ENCODE assay signal across 9 cellular contexts in the genomic region with DNA sequence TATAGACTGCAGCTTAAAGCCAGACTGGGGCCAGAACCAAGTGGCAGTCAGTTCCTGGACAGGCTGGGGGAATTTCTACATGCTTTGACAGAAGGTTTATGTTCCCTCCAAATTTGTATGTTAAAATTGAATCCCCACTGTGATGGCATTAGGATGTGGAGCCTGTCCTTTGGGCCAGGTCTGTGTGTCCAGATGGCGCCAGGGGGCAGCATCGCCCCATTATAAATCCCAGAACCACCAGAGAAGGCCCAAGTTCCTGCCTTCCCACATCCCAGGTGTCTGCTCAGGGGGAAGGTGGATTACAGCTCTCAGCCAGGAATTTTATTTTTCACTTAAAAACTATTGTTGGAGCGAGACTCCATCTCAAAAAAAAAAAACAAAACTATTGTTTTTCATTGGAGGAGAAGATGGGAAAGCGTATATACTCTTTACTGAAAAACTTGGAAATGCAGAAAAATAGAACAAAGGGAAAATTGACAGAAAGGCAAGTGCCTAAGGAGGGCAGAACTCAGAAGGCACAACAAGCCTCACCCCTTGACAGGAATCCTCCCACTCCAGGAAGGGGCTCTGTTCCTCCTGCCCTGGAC. TPM values are rescaled to one million over a fixed set of nuclear protein-coding genes. Genes with fewer than 3 reads are reported as not detected.
A peak's percentile ranks its signal among the peaks of the same experiment; 100 is the strongest.
DNase-seq lines count a peak whose midpoint lies in the region; ATAC-seq, FAIRE-seq and TF ChIP-seq lines count a peak whose summit lies in the region.
"Had no signal": no experiment of that assay in that cellular context is flagged by ENCODE, and none has a peak within 500 bp of the region (broad histone marks: within the 10 kb centered on the region; RNA-seq: fewer than 3 reads in every experiment).

No MANE protein-coding gene starts in this region.

- no peaks in the 10 kb centered on the region for H4K20me1 ChIP-seq in HepG2 (ENCODE audit: insufficient read depth, low read length)

- no TSS peak for BruUV-seq in HepG2 (replicated peaks; lab: Mats Ljungman, UMichigan)

- DNase-seq in BJ (ENCODE audit: low read depth) (no peak), NCI-H146 treated with DMSO at 0.1 percent for 48 hours (lab: John Stamatoyannopoulos, UW; ENCODE audit: unreplicated experiment) (peak; percentile 1), T-helper 9 cell (peak; percentile 37), HepG2 (ENCODE audit: low spot score) (peak; percentile 53), tibial artery (no peak)
- DNase-seq in central memory CD8-positive, alpha-beta T cell (ENCODE audit: low spot score in 2 of 2) = no peak

- ATAC-seq in GM18907 (IDR thresholded peaks at IDR 0.05; ENCODE audit: unreplicated experiment) = peak; percentile 36
- ATAC-seq in central memory CD8-positive, alpha-beta T cell (replicated peaks; ENCODE audit: extremely low read depth, poor library complexity, severe bottlenecking) = no peak
- peak; percentile 83 for ATAC-seq in HepG2
- no peak for ATAC-seq in GM19452 (IDR thresholded peaks at IDR 0.05; ENCODE audit: unreplicated experiment)

- TF ChIP-seq CTCF in BJ (IDR thresholded peaks at IDR 0.05; ENCODE audit: insufficient read depth, low read depth, low read length) = peak; percentile 69
- peak; percentile 74 for TF ChIP-seq CTCF in HepG2 (CRISPR knock-in tag; IDR thresholded peaks at IDR 0.05)
- TF ChIP-seq CTCF in tibial artery (IDR thresholded peaks at IDR 0.05) = peak; percentile 30 to 32

- POLR2A ChIA-PET in BJ (lab: Charles Lee) (interaction anchor here (0.6 to 0.7 kb wide), 2 partner anchors 24 to 1940 kb away, joined by 3 to 10 read pairs; no protein-coding TSS in a partner anchor), HepG2 (lab: Yijun Ruan, JAX) (no interaction called here)

- peaks cover 26% of the 10 kb centered on the region for H3K4me1 Mint-ChIP-seq in central memory CD8-positive, alpha-beta T cell

- in situ Hi-C loops in HepG2 (cut with HindIII; ENCODE audit: extremely low pct_ligation_motif_present, low pct_unique_long_range_greater_than_20kb) = no loop called here

- TF ChIP-seq RAD21 in HepG2 (CRISPR knock-in tag; IDR thresholded peaks at IDR 0.05) = peak; percentile 54

- TF ChIP-seq EP300 in HepG2 (IDR thresholded peaks at IDR 0.05; ENCODE audit: low read depth in 2 of 2, low read length in 2 of 2) = no peak
- no peak for TF ChIP-seq EP300 in HepG2 (CRISPR knock-in tag; IDR thresholded peaks at IDR 0.05; ENCODE audit: borderline replicate concordance)

- no peak overlapping the region for H3K9ac ChIP-seq in HepG2 (ENCODE audit: insufficient read depth, low read depth, low read length)

- H3K36me3 ChIP-seq in BJ (ENCODE audit: control insufficient read depth, insufficient read depth, low read length) = no peaks in the 10 kb centered on the region
- H3K36me3 ChIP-seq in HepG2 (replicated peaks in 1 of 2; ENCODE audit: control insufficient read depth in 1 of 2, insufficient read depth in 2 of 2, low read length in 2 of 2) = no peaks in the 10 kb centered on the region
- no peaks in the 10 kb centered on the region for H3K36me3 ChIP-seq in tibial artery

- H3K9me3 ChIP-seq in HepG2 (ENCODE audit: low read length) (no peaks in the 10 kb centered on the region), tibial artery (no peaks in the 10 kb centered on the region)

- H3K4me3 ChIP-seq in BJ (ENCODE audit: low read depth, low read length) (no peak overlapping the region), HepG2 (replicated peaks in 1 of 3; ENCODE audit: insufficient read depth in 1 of 3, low read depth in 2 of 3, low read length in 3 of 3) (no peak overlapping the region), tibial artery (no peak overlapping the region)

- no peaks in the 10 kb centered on the region for H3K9me3 Mint-ChIP-seq in central memory CD8-positive, alpha-beta T cell

- no peak overlapping the region for H3K4me2 ChIP-seq in HepG2 (ENCODE audit: low read depth, low read length)

- H3K79me2 ChIP-seq in HepG2 (ENCODE audit: insufficient read depth, low read length) = no peaks in the 10 kb centered on the region

- no peak overlapping the region for H3K4me3 Mint-ChIP-seq in central memory CD8-positive, alpha-beta T cell

- no peak overlapping the region for H2AFZ ChIP-seq in HepG2 (ENCODE audit: low read length)

- peak; percentile 73 for FAIRE-seq in HepG2 (lab: Jason Lieb, UNC)

- CTCF ChIA-PET in BJ (lab: Yijun Ruan, JAX) = interaction anchor here (0.6 to 4.6 kb wide), 33 partner anchors 9 to 479 kb away, joined by 3 to 33 read pairs (median 6); a partner anchor contains a TSS
- CTCF ChIA-PET in HepG2 (lab: Yijun Ruan, JAX; ENCODE audit: low intra/inter-chr PET ratio, low total read pairs) = interaction anchor here (2.1 kb wide), 1 partner anchor 69 kb away, joined by 25 read pairs; no protein-coding TSS in a partner anchor

- H3K27me3 ChIP-seq in BJ (ENCODE audit: control insufficient read depth, insufficient read depth, low read length) (no peaks in the 10 kb centered on the region), HepG2 (ENCODE audit: control insufficient read depth in 1 of 2, insufficient read depth in 2 of 2, low read length in 2 of 2) (peaks cover 4 to 31% of the 10 kb centered on the region in 2 experiments; a peak in 3 of 5 replicates), tibial artery (no peaks in the 10 kb centered on the region)

- peaks cover 9% of the 10 kb centered on the region for H3K4me1 ChIP-seq in HepG2 (ENCODE audit: insufficient read depth, low read length)
- no peaks in the 10 kb centered on the region for H3K4me1 ChIP-seq in tibial artery

- TF ChIP-seq POLR2A in HepG2 (IDR thresholded peaks at IDR 0.05; ENCODE audit: insufficient read depth in 1 of 2, low read depth in 2 of 2, low read length in 2 of 2) = no peak

- H3K27ac Mint-ChIP-seq in central memory CD8-positive, alpha-beta T cell (ENCODE audit: low read depth) = peak overlapping the region; percentile 67

- WGBS in HepG2 (ENCODE audit: low lambda C conversion rate) = 22% methylated on average over 4 of the region's 4 CpGs

- H3K27ac ChIP-seq in HepG2 (ENCODE audit: extremely low read length, insufficient read depth, low read length) (no peak overlapping the region), tibial artery (no peak overlapping the region)
- H3K27ac ChIP-seq: HL-60 had no signal

- H3K36me3 Mint-ChIP-seq in central memory CD8-positive, alpha-beta T cell (ENCODE audit: insufficient read depth) = peaks cover 4% of the 10 kb centered on the region

- H3K27me3 Mint-ChIP-seq in central memory CD8-positive, alpha-beta T cell = no peaks in the 10 kb centered on the region

- intact Hi-C loops in HepG2 (cut with micrococcal nuclease; ENCODE audit: unreplicated experiment) = loop anchor here (1.0 to 5.0 kb wide), 2 partner anchors 69 to 112 kb away; no protein-coding TSS in a partner anchor
- intact Hi-C loops in tibial artery (cut with DNase I; ENCODE audit: low total_unique reads) = no loop called here

RNA-seq across cellular contexts. Expression of a gene that starts 5.0 kb away (rescaled TPM):
- polyA plus RNA-seq in BJ (2011; rRNA removed) (not detected in 2 replicates), HepG2 (2011; rRNA removed) (not detected in 2 replicates)
- polyA minus RNA-seq in BJ (2011; rRNA and poly(A)+ RNA removed) = not detected in 2 replicates
- not detected in 2 replicates for total RNA-seq in HepG2 (2016; rRNA removed; fragmentation: Illumina TruSeq; extraction: Trizol)
- total RNA-seq in HepG2 (2016; cell fraction: cytosol; rRNA removed; fragmentation: Illumina TruSeq; extraction: Trizol; ENCODE audit: low read depth) = not detected in 2 replicates
- not detected in 2 replicates for total RNA-seq in HepG2 (2016; cell fraction: insoluble cytoplasmic fraction; rRNA removed; fragmentation: Illumina TruSeq; extraction: Trizol)
- not detected in 2 replicates for total RNA-seq in HepG2 (2016; cell fraction: membrane; rRNA removed; fragmentation: Illumina TruSeq; extraction: Trizol)
- total RNA-seq in HepG2 (2016; cell fraction: nucleus; rRNA removed; fragmentation: Illumina TruSeq; extraction: Trizol) = not detected in 2 replicates
- polyA plus RNA-seq in HepG2 (2011; cell fraction: cytosol; rRNA removed) = not detected in 2 replicates
- not detected in 2 replicates for polyA plus RNA-seq in HepG2 (2011; cell fraction: nucleus; rRNA removed)
- not detected in 2 replicates for polyA plus RNA-seq in HepG2 (2012)
- polyA plus RNA-seq in HepG2 (2016; cell fraction: cytosol; fragmentation: Illumina TruSeq; extraction: Trizol; ENCODE audit: low read depth) = not detected in 2 replicates
- polyA plus RNA-seq in HepG2 (2016; cell fraction: insoluble cytoplasmic fraction; fragmentation: Illumina TruSeq; extraction: Trizol; ENCODE audit: low read depth) = not detected in 2 replicates
- polyA plus RNA-seq in HepG2 (2016; cell fraction: membrane; fragmentation: Illumina TruSeq; extraction: Trizol; ENCODE audit: low read depth) = not detected in 2 replicates
- polyA plus RNA-seq in HepG2 (2016; cell fraction: nucleus; fragmentation: Illumina TruSeq; extraction: Trizol; ENCODE audit: insufficient read depth, low read depth) = not detected in 2 replicates
- not detected in 2 replicates for polyA minus RNA-seq in HepG2 (2011; rRNA and poly(A)+ RNA removed; ENCODE audit: low replicate concordance)
- not detected in 2 replicates for polyA minus RNA-seq in HepG2 (2011; cell fraction: cytosol; rRNA and poly(A)+ RNA removed)
- polyA minus RNA-seq in HepG2 (2011; cell fraction: nucleus; rRNA and poly(A)+ RNA removed) = not detected in 2 replicates

RNA-seq across cellular contexts. Expression of a gene that starts 8.1 kb away (rescaled TPM):
- polyA plus RNA-seq in BJ (2011; rRNA removed) (not detected in 2 replicates), HepG2 (2011; rRNA removed) (not detected in 2 replicates)
- polyA minus RNA-seq in BJ (2011; rRNA and poly(A)+ RNA removed) = not detected in 2 replicates
- total RNA-seq in HepG2 (2016; rRNA removed; fragmentation: Illumina TruSeq; extraction: Trizol) = not detected in 2 replicates
- total RNA-seq in HepG2 (2016; cell fraction: cytosol; rRNA removed; fragmentation: Illumina TruSeq; extraction: Trizol; ENCODE audit: low read depth) = not detected in 2 replicates
- not detected in 2 replicates for total RNA-seq in HepG2 (2016; cell fraction: insoluble cytoplasmic fraction; rRNA removed; fragmentation: Illumina TruSeq; extraction: Trizol)
- total RNA-seq in HepG2 (2016; cell fraction: membrane; rRNA removed; fragmentation: Illumina TruSeq; extraction: Trizol) = not detected in 2 replicates
- not detected in 2 replicates for total RNA-seq in HepG2 (2016; cell fraction: nucleus; rRNA removed; fragmentation: Illumina TruSeq; extraction: Trizol)
- not detected in 2 replicates for polyA plus RNA-seq in HepG2 (2011; cell fraction: cytosol; rRNA removed)
- not detected in 2 replicates for polyA plus RNA-seq in HepG2 (2011; cell fraction: nucleus; rRNA removed)
- not detected in 2 replicates for polyA plus RNA-seq in HepG2 (2012)
- polyA plus RNA-seq in HepG2 (2016; cell fraction: cytosol; fragmentation: Illumina TruSeq; extraction: Trizol; ENCODE audit: low read depth) = not detected in 2 replicates
- polyA plus RNA-seq in HepG2 (2016; cell fraction: insoluble cytoplasmic fraction; fragmentation: Illumina TruSeq; extraction: Trizol; ENCODE audit: low read depth) = not detected in 2 replicates
- polyA plus RNA-seq in HepG2 (2016; cell fraction: membrane; fragmentation: Illumina TruSeq; extraction: Trizol; ENCODE audit: low read depth) = not detected in 2 replicates
- not detected in 2 replicates for polyA plus RNA-seq in HepG2 (2016; cell fraction: nucleus; fragmentation: Illumina TruSeq; extraction: Trizol; ENCODE audit: insufficient read depth, low read depth)
- polyA minus RNA-seq in HepG2 (2011; rRNA and poly(A)+ RNA removed; ENCODE audit: low replicate concordance) = not detected in 2 replicates
- not detected in 2 replicates for polyA minus RNA-seq in HepG2 (2011; cell fraction: cytosol; rRNA and poly(A)+ RNA removed)
- polyA minus RNA-seq in HepG2 (2011; cell fraction: nucleus; rRNA and poly(A)+ RNA removed) = not detected in 2 replicates

RNA-seq across cellular contexts. Expression of a gene that starts 54.0 kb away (rescaled TPM):
- polyA plus RNA-seq in BJ (2011; rRNA removed) (not detected in 2 replicates), HepG2 (2011; rRNA removed) (3.8 and 8.3 TPM in 2 replicates)
- not detected in 2 replicates for polyA minus RNA-seq in BJ (2011; rRNA and poly(A)+ RNA removed)
- 2.5 and 3.7 TPM in 2 replicates for total RNA-seq in HepG2 (2016; rRNA removed; fragmentation: Illumina TruSeq; extraction: Trizol)
- total RNA-seq in HepG2 (2016; cell fraction: cytosol; rRNA removed; fragmentation: Illumina TruSeq; extraction: Trizol; ENCODE audit: low read depth) = 0.40 and 0.71 TPM in 2 replicates
- 2.5 and 3.7 TPM in 2 replicates for total RNA-seq in HepG2 (2016; cell fraction: insoluble cytoplasmic fraction; rRNA removed; fragmentation: Illumina TruSeq; extraction: Trizol)
- total RNA-seq in HepG2 (2016; cell fraction: membrane; rRNA removed; fragmentation: Illumina TruSeq; extraction: Trizol) = 1.2 and 1.4 TPM in 2 replicates
- total RNA-seq in HepG2 (2016; cell fraction: nucleus; rRNA removed; fragmentation: Illumina TruSeq; extraction: Trizol) = 7.7 and 9.1 TPM in 2 replicates
- 1.2 and 1.9 TPM in 2 replicates for polyA plus RNA-seq in HepG2 (2011; cell fraction: cytosol; rRNA removed)
- polyA plus RNA-seq in HepG2 (2011; cell fraction: nucleus; rRNA removed) = 34.1 and 36.0 TPM in 2 replicates
- polyA plus RNA-seq in HepG2 (2012) = 2.4 and 4.2 TPM in 2 replicates
- 0.34 and 0.45 TPM in 2 replicates for polyA plus RNA-seq in HepG2 (2016; cell fraction: cytosol; fragmentation: Illumina TruSeq; extraction: Trizol; ENCODE audit: low read depth)
- 1.7 and 2.1 TPM in 2 replicates for polyA plus RNA-seq in HepG2 (2016; cell fraction: insoluble cytoplasmic fraction; fragmentation: Illumina TruSeq; extraction: Trizol; ENCODE audit: low read depth)
- polyA plus RNA-seq in HepG2 (2016; cell fraction: membrane; fragmentation: Illumina TruSeq; extraction: Trizol; ENCODE audit: low read depth) = 0.49 and 0.72 TPM in 2 replicates
- polyA plus RNA-seq in HepG2 (2016; cell fraction: nucleus; fragmentation: Illumina TruSeq; extraction: Trizol; ENCODE audit: insufficient read depth, low read depth) = 7.7 and 7.8 TPM in 2 replicates
- 0.35 and 13.5 TPM in 2 replicates for polyA minus RNA-seq in HepG2 (2011; rRNA and poly(A)+ RNA removed; ENCODE audit: low replicate concordance)
- 0.88 and 2.8 TPM in 2 replicates for polyA minus RNA-seq in HepG2 (2011; cell fraction: cytosol; rRNA and poly(A)+ RNA removed)
- polyA minus RNA-seq in HepG2 (2011; cell fraction: nucleus; rRNA and poly(A)+ RNA removed) = 11.3 and 17.3 TPM in 2 replicates

Comparison
In these comparisons a context has a peak if more than half of its experiments do, and no peak if none do; other contexts are left out.
1. DNase-seq: peak in NCI-H146 treated with DMSO at 0.1 percent for 48 hours (single experiment), T-helper 9 cell (single experiment) and HepG2 (single experiment); none in BJ (single experiment), central memory CD8-positive, alpha-beta T cell (0 of 2) and tibial artery (0 of 2).
2. ATAC-seq: peak in GM18907 (single experiment) and HepG2 (single experiment); none in central memory CD8-positive, alpha-beta T cell (single experiment) and GM19452 (single experiment).
3. Peak in every context shown above with its lines, with median percentiles within 50 percentile points of each other: CTCF ChIP-seq.